In genomic region chr16:25626172-25626571, GRCh38 we compare ENCODE assay signal across 15 cellular contexts.
DNase-seq lines count a peak whose midpoint lies in the region; ATAC-seq and TF ChIP-seq lines count a peak whose summit lies in the region.
"Had no signal": no experiment of that assay in that cellular context is flagged by ENCODE, and none has a peak within 500 bp of the region (broad histone marks: within the 10 kb centered on the region; RNA-seq: fewer than 3 reads in every experiment).

No MANE protein-coding gene starts in this region.

- H3K56ac ChIP-seq in IMR-90 (ENCODE audit: extremely low read depth, insufficient read depth, low read length) = no peak overlapping the region

- H3K9ac ChIP-seq in IMR-90 (ENCODE audit: low read depth, low read length) = no peak overlapping the region
- no peak overlapping the region for H3K9ac ChIP-seq in mammary epithelial cell (ENCODE audit: insufficient read depth, low read length)
- no peak overlapping the region for H3K9ac ChIP-seq in parathyroid adenoma

- no peak for TF ChIP-seq RAD21 in IMR-90 (IDR thresholded peaks at IDR 0.05; ENCODE audit: low read length)

- H3K79me2 ChIP-seq in mammary epithelial cell (ENCODE audit: insufficient read depth, low read length) (no peaks in the 10 kb centered on the region), parathyroid adenoma (no peaks in the 10 kb centered on the region)

- H4K8ac ChIP-seq in IMR-90 (ENCODE audit: low read depth in 2 of 2, low read length in 2 of 2) = no peak overlapping the region

- intact Hi-C loops in IMR-90 (cut with micrococcal nuclease) = no loop called here
- intact Hi-C loops in mammary epithelial cell (cut with micrococcal nuclease) = no loop called here
- intact Hi-C loops in ovary (cut with DNase I) = no loop called here

- no peak overlapping the region for H2BK15ac ChIP-seq in IMR-90 (ENCODE audit: low read depth, low read length)

- no peaks in the 10 kb centered on the region for H3K79me1 ChIP-seq in IMR-90 (ENCODE audit: low read depth in 1 of 2, low read length in 2 of 2)

- H4K91ac ChIP-seq in IMR-90 (ENCODE audit: insufficient read depth, low read depth, low read length) = no peak overlapping the region

- no peak overlapping the region for H2BK20ac ChIP-seq in IMR-90 (ENCODE audit: low read depth, low read length)

- no CpG with 5 or more reads among the region's 2 CpGs for WGBS in IMR-90 (ENCODE audit: extremely low coverage in 2 of 2, insufficient read length in 1 of 2), 2 experiments
- WGBS in mammary epithelial cell (ENCODE audit: low coverage, missing lambda C conversion rate) = 29% methylated on average over 2 of the region's 2 CpGs
- WGBS in ovary, 3 donors = 82 to 90% (median 82%) methylated on average over 2 of the region's 2 CpGs

- H2BK5ac ChIP-seq in IMR-90 (ENCODE audit: low read depth, low read length, poor library complexity, severe bottlenecking) = no peak overlapping the region

- no peak overlapping the region for H3K27ac ChIP-seq in IMR-90 (ENCODE audit: insufficient read depth, low read length)
- no peak overlapping the region for H3K27ac ChIP-seq in mammary epithelial cell (ENCODE audit: insufficient read depth, low read depth, low read length)
- H3K27ac ChIP-seq in parathyroid adenoma = no peak overlapping the region
- no peak overlapping the region for H3K27ac ChIP-seq in ovary
- H3K27ac ChIP-seq: SJSA1 had no signal

- no peak overlapping the region for H3K23ac ChIP-seq in IMR-90 (ENCODE audit: low read depth, low read length)

- H2AK9ac ChIP-seq in IMR-90 (replicated peaks; ENCODE audit: low read depth, low read length, poor library complexity) = no peak overlapping the region

- POLR2A ChIA-PET in IMR-90 (lab: Charles Lee; ENCODE audit: unreplicated experiment) = no interaction called here

- no peak overlapping the region for H3K4ac ChIP-seq in IMR-90 (ENCODE audit: low read depth, low read length)

- H3K36me3 ChIP-seq in IMR-90 (ENCODE audit: control insufficient read depth, insufficient read depth, low read length) (no peaks in the 10 kb centered on the region), mammary epithelial cell (ENCODE audit: insufficient read depth, low read length) (no peaks in the 10 kb centered on the region), parathyroid adenoma (ENCODE audit: control insufficient read depth, insufficient read depth, low read length) (no peaks in the 10 kb centered on the region), ovary (no peaks in the 10 kb centered on the region)
- H3K36me3 ChIP-seq: SJSA1 had no signal

- H4K5ac ChIP-seq in IMR-90 (ENCODE audit: low read depth, low read length) = no peak overlapping the region

- BruUV-seq in IMR-90 (replicated peaks; lab: Mats Ljungman, UMichigan) (no TSS peak), mammary epithelial cell (replicated peaks; lab: Mats Ljungman, UMichigan) (no TSS peak)

- H2AK5ac ChIP-seq in IMR-90 (ENCODE audit: low read depth, low read length) = no peak overlapping the region

- no peak overlapping the region for H2BK120ac ChIP-seq in IMR-90 (ENCODE audit: low read depth, low read length)

- H3K9me3 ChIP-seq in IMR-90 (ENCODE audit: control insufficient read depth, insufficient read depth, low read length) (peaks cover 9% of the 10 kb centered on the region; the same call in 1 of the 2 replicates), mammary epithelial cell (replicated peaks; ENCODE audit: insufficient read depth, low read length) (no peaks in the 10 kb centered on the region), parathyroid adenoma (ENCODE audit: control insufficient read depth, low read length) (no peaks in the 10 kb centered on the region), ovary (no peaks in the 10 kb centered on the region)
- H3K9me3 ChIP-seq: SJSA1 had no signal

- TF ChIP-seq POLR2A in IMR-90 (IDR thresholded peaks at IDR 0.05; ENCODE audit: low read depth, low read length) (no peak), ovary (IDR thresholded peaks at IDR 0.05) (no peak)

- no peak overlapping the region for H3K4me2 ChIP-seq in IMR-90 (ENCODE audit: low read depth, low read length)
- no peak overlapping the region for H3K4me2 ChIP-seq in mammary epithelial cell (ENCODE audit: insufficient read depth, low read depth, low read length)
- H3K4me2 ChIP-seq in parathyroid adenoma (ENCODE audit: low read length) = no peak overlapping the region

- H3K14ac ChIP-seq in IMR-90 (replicated peaks; ENCODE audit: low read depth, low read length) = no peak overlapping the region

- CTCF ChIA-PET in IMR-90 (lab: Yijun Ruan, JAX) = no interaction called here
- CTCF ChIA-PET in mammary epithelial cell (lab: Charles Lee; ENCODE audit: low non-redundant PET) = no interaction called here

- H3K4me1 ChIP-seq in IMR-90 (ENCODE audit: control insufficient read depth, insufficient read depth, low read length) (no peaks in the 10 kb centered on the region), mammary epithelial cell (ENCODE audit: insufficient read depth, low read length) (no peaks in the 10 kb centered on the region), parathyroid adenoma (no peaks in the 10 kb centered on the region), ovary (ENCODE audit: insufficient read depth) (no peaks in the 10 kb centered on the region)
- H3K4me1 ChIP-seq: SJSA1 had no signal

- dilution Hi-C loops in IMR-90 (cut with HindIII; ENCODE audit: low sequenced_read_pairs, unreplicated experiment) (no loop called here), mammary epithelial cell (cut with HindIII; ENCODE audit: low sequenced_read_pairs) (no loop called here)

- no peak for TF ChIP-seq EP300 in ovary (IDR thresholded peaks at IDR 0.05)

- in situ Hi-C loops in Caki2 (cut with HindIII; ENCODE audit: low pct_unique_long_range_greater_than_20kb, low sequenced_read_pairs) (no loop called here), IMR-90 (cut with MboI; ENCODE audit: low sequenced_read_pairs) (no loop called here), mammary epithelial cell (cut with MboI; ENCODE audit: low sequenced_read_pairs in 2 of 2) (no loop called here)

- no peak for TF ChIP-seq CTCF in IMR-90 (conservative IDR thresholded peaks at IDR 0.05; ENCODE audit: low read depth, low read length)
- TF ChIP-seq CTCF in mammary epithelial cell (conservative IDR thresholded peaks at IDR 0.05 in 1 of 2, IDR thresholded peaks at IDR 0.05 in 1 of 2; ENCODE audit: extremely low read depth in 1 of 2, insufficient read depth in 1 of 2, low read depth in 1 of 2, low read length in 2 of 2) = no peak
- no peak for TF ChIP-seq CTCF in parathyroid adenoma (IDR thresholded peaks at IDR 0.05)
- TF ChIP-seq CTCF in ovary (IDR thresholded peaks at IDR 0.05) = no peak

- DNase-seq in Caki2 (ENCODE audit: low read depth) (peak; percentile 49), IMR-90 (no peak), mammary epithelial cell (peak; percentile 24), NCI-H2107 (lab: John Stamatoyannopoulos, UW) (no peak), inferior parietal cortex (ENCODE audit: extremely low spot score) (no peak), ovary (no peak), putamen (ENCODE audit: low spot score) (no peak)
- DNase-seq: C1 segment of cervical spinal cord; CD8-positive, alpha-beta memory T cell; NCI-H1105 treated with DMSO at 0.1 percent for 48 hours; NCI-H1694 treated with DMSO at 0.1 percent for 48 hours; NCI-H345; NCI-H524 treated with DMSO at 0.1 percent for 48 hours had no signal

- H4K20me1 ChIP-seq in IMR-90 (ENCODE audit: insufficient read depth, low read length) (no peaks in the 10 kb centered on the region), mammary epithelial cell (ENCODE audit: insufficient read depth, low read length) (no peaks in the 10 kb centered on the region)

- H3K9me1 ChIP-seq in IMR-90 (ENCODE audit: insufficient read depth, low read length) = no peaks in the 10 kb centered on the region

- ATAC-seq in IMR-90 (ENCODE audit: low read depth) = no peak

- H3K18ac ChIP-seq in IMR-90 (ENCODE audit: low read depth, low read length) = no peak overlapping the region

- H3K4me3 ChIP-seq in IMR-90 (ENCODE audit: insufficient read depth, low read depth, low read length) = no peak overlapping the region
- no peak overlapping the region for H3K4me3 ChIP-seq in mammary epithelial cell (replicated peaks in 1 of 3; ENCODE audit: insufficient read depth in 1 of 3, low read depth in 2 of 3, low read length in 3 of 3)
- H3K4me3 ChIP-seq in parathyroid adenoma (ENCODE audit: low read depth, low read length) = no peak overlapping the region
- no peak overlapping the region for H3K4me3 ChIP-seq in ovary
- H3K4me3 ChIP-seq: SJSA1 had no signal

- H2AFZ ChIP-seq in IMR-90 (replicated peaks; ENCODE audit: low read length, poor library complexity) (no peak overlapping the region), mammary epithelial cell (ENCODE audit: low read depth, low read length) (no peak overlapping the region), parathyroid adenoma (peak overlapping the region; percentile 10)

- no peaks in the 10 kb centered on the region for H3K27me3 ChIP-seq in IMR-90 (ENCODE audit: control insufficient read depth, insufficient read depth, low read length)
- no peaks in the 10 kb centered on the region for H3K27me3 ChIP-seq in mammary epithelial cell (ENCODE audit: insufficient read depth, low read length)
- H3K27me3 ChIP-seq in parathyroid adenoma (ENCODE audit: control insufficient read depth, insufficient read depth, low read length) = no peaks in the 10 kb centered on the region
- H3K27me3 ChIP-seq in ovary = no peaks in the 10 kb centered on the region
- H3K27me3 ChIP-seq: SJSA1 had no signal

TF ChIP-seq in IMR-90, 13 proteins besides CTCF, POLR2A, EP300 and RAD21:
- no peak for TF ChIP-seq MAZ (IDR thresholded peaks at IDR 0.05; ENCODE audit: borderline replicate concordance, low read depth, low read length)
- 0 out of 2 replicates have a peak, but pooled peaks have one; percentile 36 for TF ChIP-seq NFE2L2 (IDR thresholded peaks at IDR 0.05; ENCODE audit: low read depth, low read length)
TF ChIP-seq in IMR-90: peak in this region for 1.

Comparison
In these comparisons a context has a peak if more than half of its experiments do, and no peak if none do; other contexts are left out.
1. DNase-seq: peak in Caki2 (single experiment) and mammary epithelial cell (single experiment); none in IMR-90 (single experiment), NCI-H2107 (single experiment), inferior parietal cortex (single experiment), ovary (0 of 5) and putamen (single experiment).